Comparison of ENCODE assay signal across 18 cellular contexts in genomic region chr11:102408339-102408738, GRCh38.
"Had no signal": no experiment of that assay in that cellular context is flagged by ENCODE, and none has a peak within 500 bp of the region (broad histone marks: within the 10 kb centered on the region; RNA-seq: fewer than 3 reads in every experiment).

No MANE protein-coding gene starts in this region.

- H3K9me3 Mint-ChIP-seq: activated B cell treated with CpG ODN at 0.5 μM for 24 hours; activated CD4-positive, alpha-beta T cell treated with anti-CD3 and anti-CD28 coated beads, Interleukin-2, amount 10 ng/mL, durations not matched to agents 24 days and 14 days; activated T-cell treated with anti-CD3 and anti-CD28 coated beads, Interleukin-2, amount 50 U/mL, for 72 hours; memory B cell; natural killer cell; stimulated activated memory B cell treated with anti-CD40 and anti-IgM and Interleukin-4, amounts not matched to agents 10 μg/mL and 1 μg/mL and 100 μg/mL, for 72 hours; type B pancreatic cell had no signal

- H3K27me3 ChIP-seq: breast epithelium, gastroesophageal sphincter, heart left ventricle, spleen, testis had no signal

- H3K4me3 ChIP-seq: breast epithelium, coronary artery, gastroesophageal sphincter, heart left ventricle, mucosa of descending colon, spleen, testis had no signal

- H3K36me3 ChIP-seq: breast epithelium had no signal

- H3K9me3 ChIP-seq: breast epithelium, gastroesophageal sphincter, heart left ventricle, mucosa of descending colon, spleen, testis had no signal

- ATAC-seq: activated T-cell treated with anti-CD3 and anti-CD28 coated beads, Interleukin-2, amount 50 U/mL, for 72 hours; gastroesophageal sphincter; heart left ventricle; mucosa of descending colon; natural killer cell; stimulated activated memory B cell treated with anti-CD40 and anti-IgM and Interleukin-4, amounts not matched to agents 10 μg/mL and 1 μg/mL and 100 μg/mL, for 72 hours had no signal

- H3K27ac Mint-ChIP-seq: activated B cell treated with CpG ODN at 0.5 μM for 24 hours; activated CD4-positive, alpha-beta T cell treated with anti-CD3 and anti-CD28 coated beads, Interleukin-2, amount 10 ng/mL, durations not matched to agents 24 days and 14 days; stimulated activated memory B cell treated with anti-CD40 and anti-IgM and Interleukin-4, amounts not matched to agents 10 μg/mL and 1 μg/mL and 100 μg/mL, for 72 hours had no signal

- H3K27ac ChIP-seq: breast epithelium, coronary artery, gastroesophageal sphincter, heart left ventricle, testis had no signal

- DNase-seq: activated B cell treated with CpG ODN at 0.5 μM for 24 hours; activated CD4-positive, alpha-beta T cell treated with anti-CD3 and anti-CD28 coated beads, Interleukin-2, amount 10 ng/mL, durations not matched to agents 24 days and 14 days; activated CD8-positive, alpha-beta memory T cell treated with anti-CD3 and anti-CD28 coated beads, Interleukin-2, amount 50 U/mL, for 4 hours; activated gamma-delta T cell; activated T-cell treated with anti-CD3 and anti-CD28 coated beads, Interleukin-2, amount 50 U/mL, for 72 hours; aorta; heart left ventricle; mucosa of descending colon; natural killer cell; spleen; stimulated activated CD4-positive, alpha-beta T cell treated with anti-CD3 and anti-CD28 coated beads, Interleukin-4, amount 100 ng/mL, for 4 hours; testis had no signal

- H3K4me3 Mint-ChIP-seq: activated B cell treated with CpG ODN at 0.5 μM for 24 hours; activated CD4-positive, alpha-beta T cell treated with anti-CD3 and anti-CD28 coated beads, Interleukin-2, amount 10 ng/mL, durations not matched to agents 24 days and 14 days; activated T-cell treated with anti-CD3 and anti-CD28 coated beads, Interleukin-2, amount 50 U/mL, for 72 hours; memory B cell; natural killer cell; stimulated activated memory B cell treated with anti-CD40 and anti-IgM and Interleukin-4, amounts not matched to agents 10 μg/mL and 1 μg/mL and 100 μg/mL, for 72 hours; type B pancreatic cell had no signal

- H3K36me3 Mint-ChIP-seq: natural killer cell had no signal

- H3K4me1 ChIP-seq: breast epithelium, testis had no signal

- H3K27me3 Mint-ChIP-seq: activated B cell treated with CpG ODN at 0.5 μM for 24 hours; activated CD4-positive, alpha-beta T cell treated with anti-CD3 and anti-CD28 coated beads, Interleukin-2, amount 10 ng/mL, durations not matched to agents 24 days and 14 days; memory B cell; stimulated activated memory B cell treated with anti-CD40 and anti-IgM and Interleukin-4, amounts not matched to agents 10 μg/mL and 1 μg/mL and 100 μg/mL, for 72 hours; type B pancreatic cell had no signal
